1 cellular context compared by ENCODE assay signal in the genomic region with DNA sequence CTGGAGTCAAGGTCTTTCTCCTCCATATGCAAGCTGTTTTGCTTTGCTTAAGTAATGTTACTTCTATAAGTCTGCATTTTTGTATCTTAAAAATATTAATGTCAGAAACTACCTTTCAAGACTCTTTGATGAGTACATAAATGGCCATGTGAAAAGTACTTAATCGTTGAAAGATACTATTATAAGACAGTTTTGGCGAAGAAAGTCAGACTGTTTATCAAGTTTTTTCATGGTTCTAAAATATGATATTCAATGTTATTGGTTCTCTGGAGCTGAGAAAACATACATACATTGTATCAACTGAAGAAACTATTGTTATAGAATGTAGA.
TF ChIP-seq lines count a peak whose summit lies in the region.

No MANE protein-coding gene starts in this region.

TF ChIP-seq in GM12878, 131 proteins besides CTCF, POLR2A, EP300 and RAD21:
- TF ChIP-seq, protein P1, sequence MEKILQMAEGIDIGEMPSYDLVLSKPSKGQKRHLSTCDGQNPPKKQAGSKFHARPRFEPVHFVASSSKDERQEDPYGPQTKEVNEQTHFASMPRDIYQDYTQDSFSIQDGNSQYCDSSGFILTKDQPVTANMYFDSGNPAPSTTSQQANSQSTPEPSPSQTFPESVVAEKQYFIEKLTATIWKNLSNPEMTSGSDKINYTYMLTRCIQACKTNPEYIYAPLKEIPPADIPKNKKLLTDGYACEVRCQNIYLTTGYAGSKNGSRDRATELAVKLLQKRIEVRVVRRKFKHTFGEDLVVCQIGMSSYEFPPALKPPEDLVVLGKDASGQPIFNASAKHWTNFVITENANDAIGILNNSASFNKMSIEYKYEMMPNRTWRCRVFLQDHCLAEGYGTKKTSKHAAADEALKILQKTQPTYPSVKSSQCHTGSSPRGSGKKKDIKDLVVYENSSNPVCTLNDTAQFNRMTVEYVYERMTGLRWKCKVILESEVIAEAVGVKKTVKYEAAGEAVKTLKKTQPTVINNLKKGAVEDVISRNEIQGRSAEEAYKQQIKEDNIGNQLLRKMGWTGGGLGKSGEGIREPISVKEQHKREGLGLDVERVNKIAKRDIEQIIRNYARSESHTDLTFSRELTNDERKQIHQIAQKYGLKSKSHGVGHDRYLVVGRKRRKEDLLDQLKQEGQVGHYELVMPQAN (conservative IDR thresholded peaks at IDR 0.05) = no peak
- TF ChIP-seq, protein P2, sequence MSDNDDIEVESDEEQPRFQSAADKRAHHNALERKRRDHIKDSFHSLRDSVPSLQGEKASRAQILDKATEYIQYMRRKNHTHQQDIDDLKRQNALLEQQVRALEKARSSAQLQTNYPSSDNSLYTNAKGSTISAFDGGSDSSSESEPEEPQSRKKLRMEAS (IDR thresholded peaks at IDR 0.05; ENCODE audit: low read depth, low read length) = no peak
- TF ChIP-seq YY1 (IDR thresholded peaks at IDR 0.05; ENCODE audit: low read depth, low read length) (no peak), ESRRA (IDR thresholded peaks at IDR 0.05; ENCODE audit: low read length) (no peak), FOS (IDR thresholded peaks at IDR 0.05; ENCODE audit: borderline replicate concordance, extremely low read depth, insufficient read length) (no peak), NR2C1 (IDR thresholded peaks at IDR 0.05) (no peak), ZNF622 (IDR thresholded peaks at IDR 0.05) (no peak)
- TF ChIP-seq, protein P3, sequence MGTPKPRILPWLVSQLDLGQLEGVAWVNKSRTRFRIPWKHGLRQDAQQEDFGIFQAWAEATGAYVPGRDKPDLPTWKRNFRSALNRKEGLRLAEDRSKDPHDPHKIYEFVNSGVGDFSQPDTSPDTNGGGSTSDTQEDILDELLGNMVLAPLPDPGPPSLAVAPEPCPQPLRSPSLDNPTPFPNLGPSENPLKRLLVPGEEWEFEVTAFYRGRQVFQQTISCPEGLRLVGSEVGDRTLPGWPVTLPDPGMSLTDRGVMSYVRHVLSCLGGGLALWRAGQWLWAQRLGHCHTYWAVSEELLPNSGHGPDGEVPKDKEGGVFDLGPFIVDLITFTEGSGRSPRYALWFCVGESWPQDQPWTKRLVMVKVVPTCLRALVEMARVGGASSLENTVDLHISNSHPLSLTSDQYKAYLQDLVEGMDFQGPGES (IDR thresholded peaks at IDR 0.05) = no peak
- TF ChIP-seq, protein P4, sequence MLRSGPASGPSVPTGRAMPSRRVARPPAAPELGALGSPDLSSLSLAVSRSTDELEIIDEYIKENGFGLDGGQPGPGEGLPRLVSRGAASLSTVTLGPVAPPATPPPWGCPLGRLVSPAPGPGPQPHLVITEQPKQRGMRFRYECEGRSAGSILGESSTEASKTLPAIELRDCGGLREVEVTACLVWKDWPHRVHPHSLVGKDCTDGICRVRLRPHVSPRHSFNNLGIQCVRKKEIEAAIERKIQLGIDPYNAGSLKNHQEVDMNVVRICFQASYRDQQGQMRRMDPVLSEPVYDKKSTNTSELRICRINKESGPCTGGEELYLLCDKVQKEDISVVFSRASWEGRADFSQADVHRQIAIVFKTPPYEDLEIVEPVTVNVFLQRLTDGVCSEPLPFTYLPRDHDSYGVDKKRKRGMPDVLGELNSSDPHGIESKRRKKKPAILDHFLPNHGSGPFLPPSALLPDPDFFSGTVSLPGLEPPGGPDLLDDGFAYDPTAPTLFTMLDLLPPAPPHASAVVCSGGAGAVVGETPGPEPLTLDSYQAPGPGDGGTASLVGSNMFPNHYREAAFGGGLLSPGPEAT (IDR thresholded peaks at IDR 0.05; ENCODE audit: low read depth) = no peak
